ENCODE assay signal across 8 cellular contexts in the genomic region with DNA sequence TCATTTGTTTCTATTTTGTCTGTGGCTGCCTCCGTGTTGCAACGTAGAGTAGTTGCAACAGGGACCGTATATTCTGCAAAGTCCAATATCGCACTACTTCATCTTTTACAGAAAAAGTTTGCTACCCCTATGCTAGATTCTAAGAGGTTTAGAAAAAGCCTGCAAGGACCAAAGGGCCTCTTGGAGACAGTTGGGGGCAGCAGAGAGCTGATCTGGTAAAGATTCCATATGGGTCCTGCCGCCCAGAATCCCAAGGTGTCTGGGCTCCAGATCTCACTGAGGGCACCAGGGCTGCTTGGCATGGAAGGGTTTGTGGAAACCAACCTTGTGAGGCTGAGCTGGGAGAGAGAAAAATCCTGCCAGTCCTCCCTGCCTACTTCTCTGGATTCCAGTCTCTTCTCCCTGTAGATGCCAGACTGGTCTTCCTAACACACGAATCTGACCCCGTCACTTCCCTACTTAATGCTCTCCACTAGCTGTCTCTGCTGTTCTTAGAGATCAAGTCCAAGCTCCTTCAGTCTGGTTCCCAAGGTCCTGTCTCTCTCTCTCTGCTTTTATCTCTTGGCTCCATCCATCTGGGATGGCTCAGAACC.
A peak's percentile ranks its signal among the peaks of the same experiment; 100 is the strongest.
DNase-seq lines count a peak whose midpoint lies in the region; ATAC-seq and TF ChIP-seq lines count a peak whose summit lies in the region.

No MANE protein-coding gene starts in this region.

- no peaks in the 10 kb centered on the region for H3K9me3 ChIP-seq in mesenchymal stem cell (ENCODE audit: control insufficient read depth, low read length)

- H3K18ac ChIP-seq in mesenchymal stem cell (ENCODE audit: low read depth in 1 of 2, low read length in 2 of 2) = no peak overlapping the region

- H3K27ac ChIP-seq in mesenchymal stem cell (ENCODE audit: low read length, poor library complexity, severe bottlenecking) = no peak overlapping the region

- no peak overlapping the region for H2AFZ ChIP-seq in mesenchymal stem cell (ENCODE audit: low read depth, low read length)

- no peak overlapping the region for H2BK120ac ChIP-seq in mesenchymal stem cell (ENCODE audit: low read depth, low read length)

- H3K9ac ChIP-seq in mesenchymal stem cell (ENCODE audit: low read length) = no peak overlapping the region

- peaks cover 53 to 68% of the 10 kb centered on the region in 2 experiments for H3K27me3 ChIP-seq in mesenchymal stem cell (ENCODE audit: control insufficient read depth in 1 of 2, insufficient read depth in 1 of 2, low read length in 2 of 2)

- H2BK5ac ChIP-seq in mesenchymal stem cell (ENCODE audit: low read depth, low read length, poor library complexity, severe bottlenecking) = no peak overlapping the region

- no peaks in the 10 kb centered on the region for H3K4me1 ChIP-seq in mesenchymal stem cell (ENCODE audit: control insufficient read depth, insufficient read depth, low read depth, low read length)

- H4K8ac ChIP-seq in mesenchymal stem cell (ENCODE audit: low read length) = no peak overlapping the region

- DNase-seq in A172 (ENCODE audit: low spot score) (peak; percentile 19), GM10266 (ENCODE audit: extremely low spot score) (peak; percentile 54), NCI-H1930 (lab: John Stamatoyannopoulos, UW) (peak; percentile 6 to 39), astrocyte of the spinal cord (ENCODE audit: low read depth, low spot score) (peak; percentile 3), mesenchymal stem cell (peak; percentile 1), epidermal melanocyte (ENCODE audit: insufficient read length, low spot score) (no peak), cerebellar nuclear complex (lab: John Stamatoyannopoulos, UW) (no peak)

- H2AK5ac ChIP-seq in mesenchymal stem cell (ENCODE audit: low read length, severe bottlenecking) = no peak overlapping the region

- no peaks in the 10 kb centered on the region for H3K79me1 ChIP-seq in mesenchymal stem cell (replicated peaks; ENCODE audit: low read length, poor library complexity, severe bottlenecking)

- no peak overlapping the region for H2BK12ac ChIP-seq in mesenchymal stem cell (ENCODE audit: low read length in 2 of 2)

- H3K4me3 ChIP-seq in astrocyte of the spinal cord (ENCODE audit: low read depth, low read length) (no peak overlapping the region), mesenchymal stem cell (ENCODE audit: insufficient read depth in 1 of 2, low read depth in 1 of 2, low read length in 2 of 2) (no peak overlapping the region)

- H2BK15ac ChIP-seq in mesenchymal stem cell (ENCODE audit: low read depth, poor library complexity, severe bottlenecking) = no peak overlapping the region

- no peaks in the 10 kb centered on the region for H3K36me3 ChIP-seq in mesenchymal stem cell (ENCODE audit: control insufficient read depth in 1 of 2, insufficient read depth in 2 of 2, low read depth in 1 of 2, low read length in 2 of 2)

- no peak overlapping the region for H3K14ac ChIP-seq in mesenchymal stem cell (ENCODE audit: low read length in 2 of 2)

- in situ Hi-C loops in astrocyte of the spinal cord (cut with HindIII; ENCODE audit: low sequenced_read_pairs) = no loop called here

- H3K4ac ChIP-seq in mesenchymal stem cell (ENCODE audit: low read depth in 1 of 2, low read length in 2 of 2) = no peak overlapping the region

- no peak for ATAC-seq in HG03460 (IDR thresholded peaks at IDR 0.05; ENCODE audit: unreplicated experiment)

- no peak overlapping the region for H4K91ac ChIP-seq in mesenchymal stem cell (ENCODE audit: low read length)

- H3K4me2 ChIP-seq in mesenchymal stem cell (ENCODE audit: low read length, poor library complexity, severe bottlenecking) = no peak overlapping the region

- WGBS in mesenchymal stem cell = 36% methylated on average over 5 of the region's 7 CpGs

- no peak overlapping the region for H3K23ac ChIP-seq in mesenchymal stem cell (ENCODE audit: low read length in 2 of 2)

- TF ChIP-seq CTCF in GM10266 (IDR thresholded peaks at IDR 0.05; ENCODE audit: control insufficient read depth, insufficient read depth, low read depth, missing control alignments) (peak; percentile 66), astrocyte of the spinal cord (IDR thresholded peaks at IDR 0.05; ENCODE audit: low read depth, low read length) (peak; percentile 56)

Comparison
In these comparisons a context has a peak if more than half of its experiments do, and no peak if none do; other contexts are left out.
1. DNase-seq: peak in A172 (single experiment), GM10266 (single experiment), NCI-H1930 (2 of 2), astrocyte of the spinal cord (single experiment) and mesenchymal stem cell (single experiment); none in epidermal melanocyte (single experiment) and cerebellar nuclear complex (0 of 2).